Comparison of ENCODE assay signal across 2 cellular contexts in genomic region chr1:156246762-156247459, GRCh38.
TF ChIP-seq lines count a peak whose summit lies in the region.

No MANE protein-coding gene starts in this region.

TF ChIP-seq in IMR-90, 13 proteins besides CTCF, POLR2A, EP300 and RAD21:
- TF ChIP-seq MAFK (IDR thresholded peaks at IDR 0.05; ENCODE audit: low read depth, low read length) (no peak), BHLHE40 (IDR thresholded peaks at IDR 0.05; ENCODE audit: low read depth, low read length) (no peak), MXI1 (IDR thresholded peaks at IDR 0.05; ENCODE audit: borderline replicate concordance, low read depth, low read length) (no peak), NFE2L2 (IDR thresholded peaks at IDR 0.05; ENCODE audit: low read depth, low read length) (no peak), SMC3 (IDR thresholded peaks at IDR 0.05; ENCODE audit: low read depth, low read length) (no peak), MAZ (IDR thresholded peaks at IDR 0.05; ENCODE audit: borderline replicate concordance, low read depth, low read length) (no peak), ELK1 (IDR thresholded peaks at IDR 0.05; ENCODE audit: borderline replicate concordance, low read depth, low read length) (no peak), RFX5 (IDR thresholded peaks at IDR 0.05; ENCODE audit: low read depth, low read length) (no peak), RCOR1 (IDR thresholded peaks at IDR 0.05; ENCODE audit: insufficient replicate concordance, low read length) (no peak), CHD1 (IDR thresholded peaks at IDR 0.05; ENCODE audit: low read depth, low read length) (no peak), CEBPB (IDR thresholded peaks at IDR 0.05; ENCODE audit: low read depth, low read length) (no peak), FOS (IDR thresholded peaks at IDR 0.05; ENCODE audit: low read depth, low read length) (no peak), USF2 (IDR thresholded peaks at IDR 0.05; ENCODE audit: low read depth, low read length) (no peak)

TF ChIP-seq in endothelial cell of umbilical vein, 7 proteins besides CTCF, POLR2A, EP300 and RAD21:
- no peak for TF ChIP-seq MAX (IDR thresholded peaks at IDR 0.05; ENCODE audit: insufficient read depth, insufficient read length)
- TF ChIP-seq FOS (IDR thresholded peaks at IDR 0.05; ENCODE audit: borderline replicate concordance, insufficient read depth, low read length), result no peak
- TF ChIP-seq JUN (IDR thresholded peaks at IDR 0.05; ENCODE audit: borderline replicate concordance, insufficient read depth, insufficient read length, low read depth), result no peak
- TF ChIP-seq GATA2 (IDR thresholded peaks at IDR 0.05; ENCODE audit: insufficient read depth, insufficient read length, low read depth, low read length), result no peak
- TF ChIP-seq POLR2AphosphoS5 (IDR thresholded peaks at IDR 0.05; ENCODE audit: insufficient read depth, low read depth, low read length), result no peak
- no peak for TF ChIP-seq EZH2 (IDR thresholded peaks at IDR 0.05; ENCODE audit: borderline replicate concordance, low read depth, low read length, severe bottlenecking)
- TF ChIP-seq MYC (IDR thresholded peaks at IDR 0.05; ENCODE audit: low read depth, low read length), result no peak
